ENCODE assay signal across 13 cellular contexts in genomic region chr4:153188966-153189801, GRCh38. TPM values are rescaled to one million over a fixed set of nuclear protein-coding genes. Genes with fewer than 3 reads are reported as not detected.
DNase-seq lines count a peak whose midpoint lies in the region; ATAC-seq, FAIRE-seq and TF ChIP-seq lines count a peak whose summit lies in the region.
"Had no signal": no experiment of that assay in that cellular context is flagged by ENCODE, and none has a peak within 500 bp of the region (broad histone marks: within the 10 kb centered on the region; RNA-seq: fewer than 3 reads in every experiment).

No MANE protein-coding gene starts in this region.

- no peak overlapping the region for H3K14ac ChIP-seq in IMR-90 (replicated peaks; ENCODE audit: low read depth, low read length)

- no peak overlapping the region for H2BK120ac ChIP-seq in IMR-90 (ENCODE audit: low read depth, low read length)

- intact Hi-C loops in IMR-90 (cut with micrococcal nuclease): no loop called here
- intact Hi-C loops in K562 (cut with micrococcal nuclease): no loop called here

- in situ Hi-C loops in Caki2 (cut with HindIII; ENCODE audit: low pct_unique_long_range_greater_than_20kb, low sequenced_read_pairs) (no loop called here), IMR-90 (cut with MboI; ENCODE audit: low sequenced_read_pairs) (no loop called here), K562 (cut with MboI) (no loop called here)

- no peaks in the 10 kb centered on the region for H3K4me1 Mint-ChIP-seq in stimulated activated effector memory CD8-positive, alpha-beta T cell treated with anti-CD3 and anti-CD28 coated beads, Interleukin-12 subunit alpha, Interleukin-12 subunit beta, amount 100 ng/mL, for 72 hours
- H3K4me1 Mint-ChIP-seq: activated naive CD4-positive, alpha-beta T cell treated with anti-CD3 and anti-CD28 coated beads, Interleukin-2, amount 10 ng/mL, durations not matched to agents 7 days and 5 days had no signal

- TF ChIP-seq EP300 in K562 (IDR thresholded peaks at IDR 0.05; ENCODE audit: low read length): no peak

- FAIRE-seq in K562 (lab: Jason Lieb, UNC): no peak
- FAIRE-seq in GM19239 (lab: Jason Lieb, UNC): no peak

- H4K8ac ChIP-seq in IMR-90 (ENCODE audit: low read depth in 2 of 2, low read length in 2 of 2): no peak overlapping the region

- H3K36me3 ChIP-seq in IMR-90 (ENCODE audit: control insufficient read depth, insufficient read depth, low read length): no peaks in the 10 kb centered on the region
- H3K36me3 ChIP-seq in K562 (ENCODE audit: control insufficient read depth, insufficient read depth, low read length): no peaks in the 10 kb centered on the region
- no peaks in the 10 kb centered on the region for H3K36me3 ChIP-seq in WERI-Rb-1
- H3K36me3 ChIP-seq: tibial artery had no signal

- BruUV-seq in IMR-90 (replicated peaks; lab: Mats Ljungman, UMichigan): no TSS peak
- BruUV-seq in K562 (replicated peaks; lab: Mats Ljungman, UMichigan): no TSS peak

- no peak overlapping the region for H3K56ac ChIP-seq in IMR-90 (ENCODE audit: extremely low read depth, insufficient read depth, low read length)

- TF ChIP-seq RAD21 in IMR-90 (IDR thresholded peaks at IDR 0.05; ENCODE audit: low read length): no peak
- TF ChIP-seq RAD21 in K562 (CRISPR knock-in tag; conservative IDR thresholded peaks at IDR 0.05 in 1 of 2, IDR thresholded peaks at IDR 0.05 in 1 of 2): no peak

- H3K27ac ChIP-seq in IMR-90 (ENCODE audit: insufficient read depth, low read length) (no peak overlapping the region), K562 (ENCODE audit: extremely low read depth, low read depth, low read length) (no peak overlapping the region), WERI-Rb-1 (no peak overlapping the region)
- H3K27ac ChIP-seq: tibial artery had no signal

- H3K4ac ChIP-seq in IMR-90 (ENCODE audit: low read depth, low read length): no peak overlapping the region

- H2AK5ac ChIP-seq in IMR-90 (ENCODE audit: low read depth, low read length): no peak overlapping the region

- H2AK9ac ChIP-seq in IMR-90 (replicated peaks; ENCODE audit: low read depth, low read length, poor library complexity): no peak overlapping the region

- TF ChIP-seq CTCF in IMR-90 (conservative IDR thresholded peaks at IDR 0.05; ENCODE audit: low read depth, low read length) (no peak), K562 (IDR thresholded peaks at IDR 0.05 in 2 of 3, conservative IDR thresholded peaks at IDR 0.05 in 1 of 3; ENCODE audit: insufficient read depth in 2 of 3, low read depth in 1 of 3, low read length in 3 of 3) (no peak), WERI-Rb-1 (IDR thresholded peaks at IDR 0.05; ENCODE audit: low read depth, low read length) (no peak)

- no peaks in the 10 kb centered on the region for H3K79me2 ChIP-seq in K562 (ENCODE audit: control insufficient read depth, insufficient read depth, low read length)

- no peak overlapping the region for H3K4me2 ChIP-seq in IMR-90 (ENCODE audit: low read depth, low read length)
- H3K4me2 ChIP-seq in K562 (ENCODE audit: insufficient read depth, low read length): no peak overlapping the region

- dilution Hi-C loops in IMR-90 (cut with HindIII; ENCODE audit: low sequenced_read_pairs, unreplicated experiment): no loop called here

- no peak overlapping the region for H3K18ac ChIP-seq in IMR-90 (ENCODE audit: low read depth, low read length)

- POLR2A ChIA-PET in IMR-90 (lab: Charles Lee; ENCODE audit: unreplicated experiment): no interaction called here
- POLR2A ChIA-PET in K562 (lab: Yijun Ruan, JAX): no interaction called here

- WGBS in IMR-90 (ENCODE audit: extremely low coverage in 2 of 2, insufficient read length in 1 of 2), 2 experiments: 80% methylated on average over 3 of the region's 11 CpGs; no CpG with 5 or more reads in 1 of the 2 experiments
- WGBS in K562 (ENCODE audit: insufficient coverage, low coverage, missing lambda C conversion rate): 0% methylated on average over 11 of the region's 11 CpGs

- ATAC-seq in IMR-90 (ENCODE audit: low read depth): no peak
- no peak; the same call in 2 of the 3 replicates for ATAC-seq in K562
- no peak for ATAC-seq in stimulated activated effector memory CD8-positive, alpha-beta T cell treated with anti-CD3 and anti-CD28 coated beads, Interleukin-12 subunit alpha, Interleukin-12 subunit beta, amount 100 ng/mL, for 72 hours

- H3K27ac Mint-ChIP-seq in stimulated activated effector memory CD8-positive, alpha-beta T cell treated with anti-CD3 and anti-CD28 coated beads, Interleukin-12 subunit alpha, Interleukin-12 subunit beta, amount 100 ng/mL, for 72 hours: no peak overlapping the region
- H3K27ac Mint-ChIP-seq: activated naive CD4-positive, alpha-beta T cell treated with anti-CD3 and anti-CD28 coated beads, Interleukin-2, amount 10 ng/mL, durations not matched to agents 7 days and 5 days had no signal

- CTCF ChIA-PET in IMR-90 (lab: Yijun Ruan, JAX): no interaction called here
- CTCF ChIA-PET in K562 (lab: Yijun Ruan, JAX; ENCODE audit: low intra/inter-chr PET ratio): no interaction called here

- no peak overlapping the region for H3K23ac ChIP-seq in IMR-90 (ENCODE audit: low read depth, low read length)

- no peak overlapping the region for H4K5ac ChIP-seq in IMR-90 (ENCODE audit: low read depth, low read length)

- H4K20me1 ChIP-seq in IMR-90 (ENCODE audit: insufficient read depth, low read length) (no peaks in the 10 kb centered on the region), K562 (replicated peaks; ENCODE audit: control insufficient read depth, insufficient read depth, low read length) (no peaks in the 10 kb centered on the region)

- peak overlapping the region; percentile 26 for H2AFZ ChIP-seq in IMR-90 (replicated peaks; ENCODE audit: low read length, poor library complexity)
- no peak overlapping the region for H2AFZ ChIP-seq in K562 (ENCODE audit: low read depth, low read length)

- H3K4me3 ChIP-seq in IMR-90 (ENCODE audit: insufficient read depth, low read depth, low read length): no peak overlapping the region
- no peak overlapping the region for H3K4me3 ChIP-seq in K562
- H3K4me3 ChIP-seq in WERI-Rb-1 (ENCODE audit: low read depth, low read length): no peak overlapping the region
- H3K4me3 ChIP-seq: tibial artery had no signal

- H3K9ac ChIP-seq in IMR-90 (ENCODE audit: low read depth, low read length) (no peak overlapping the region), K562 (ENCODE audit: insufficient read depth in 1 of 2, low read depth in 2 of 2, low read length in 2 of 2) (no peak overlapping the region)

- TF ChIP-seq POLR2A in IMR-90 (IDR thresholded peaks at IDR 0.05; ENCODE audit: low read depth, low read length): no peak
- no peak for TF ChIP-seq POLR2A in K562 (conservative IDR thresholded peaks at IDR 0.05)

- no peak overlapping the region for H3K4me3 Mint-ChIP-seq in stimulated activated effector memory CD8-positive, alpha-beta T cell treated with anti-CD3 and anti-CD28 coated beads, Interleukin-12 subunit alpha, Interleukin-12 subunit beta, amount 100 ng/mL, for 72 hours
- H3K4me3 Mint-ChIP-seq: activated naive CD4-positive, alpha-beta T cell treated with anti-CD3 and anti-CD28 coated beads, Interleukin-2, amount 10 ng/mL, durations not matched to agents 7 days and 5 days had no signal

- H3K4me1 ChIP-seq in IMR-90 (ENCODE audit: control insufficient read depth, insufficient read depth, low read length): no peaks in the 10 kb centered on the region; the same call in 1 of the 2 replicates
- no peaks in the 10 kb centered on the region; a peak in 1 of 5 replicates for H3K4me1 ChIP-seq in K562 (replicated peaks in 1 of 2; ENCODE audit: control insufficient read depth in 2 of 2, insufficient read depth in 2 of 2, low read length in 2 of 2)
- H3K4me1 ChIP-seq: tibial artery had no signal

- no peaks in the 10 kb centered on the region for H3K9me3 Mint-ChIP-seq in stimulated activated effector memory CD8-positive, alpha-beta T cell treated with anti-CD3 and anti-CD28 coated beads, Interleukin-12 subunit alpha, Interleukin-12 subunit beta, amount 100 ng/mL, for 72 hours
- H3K9me3 Mint-ChIP-seq: activated naive CD4-positive, alpha-beta T cell treated with anti-CD3 and anti-CD28 coated beads, Interleukin-2, amount 10 ng/mL, durations not matched to agents 7 days and 5 days had no signal

- H3K79me1 ChIP-seq in IMR-90 (ENCODE audit: low read depth in 1 of 2, low read length in 2 of 2): no peaks in the 10 kb centered on the region

- H2BK5ac ChIP-seq in IMR-90 (ENCODE audit: low read depth, low read length, poor library complexity, severe bottlenecking): no peak overlapping the region

- H3K36me3 Mint-ChIP-seq in stimulated activated effector memory CD8-positive, alpha-beta T cell treated with anti-CD3 and anti-CD28 coated beads, Interleukin-12 subunit alpha, Interleukin-12 subunit beta, amount 100 ng/mL, for 72 hours: no peaks in the 10 kb centered on the region
- H3K36me3 Mint-ChIP-seq: activated naive CD4-positive, alpha-beta T cell treated with anti-CD3 and anti-CD28 coated beads, Interleukin-2, amount 10 ng/mL, durations not matched to agents 7 days and 5 days had no signal

- H2BK15ac ChIP-seq in IMR-90 (ENCODE audit: low read depth, low read length): no peak overlapping the region

- no peak overlapping the region for H4K91ac ChIP-seq in IMR-90 (ENCODE audit: insufficient read depth, low read depth, low read length)

- H3K27me3 ChIP-seq in IMR-90 (ENCODE audit: control insufficient read depth, insufficient read depth, low read length) (no peaks in the 10 kb centered on the region), K562 (ENCODE audit: control insufficient read depth in 2 of 2, insufficient read depth in 2 of 2, low read length in 2 of 2) (peaks cover 24 to 43% of the 10 kb centered on the region in 2 experiments), WERI-Rb-1 (ENCODE audit: insufficient read depth, low read depth, severe bottlenecking) (no peaks in the 10 kb centered on the region)
- H3K27me3 ChIP-seq: tibial artery had no signal

- H2BK20ac ChIP-seq in IMR-90 (ENCODE audit: low read depth, low read length): no peak overlapping the region

- H3K9me3 ChIP-seq in IMR-90 (ENCODE audit: control insufficient read depth, insufficient read depth, low read length): no peaks in the 10 kb centered on the region
- no peaks in the 10 kb centered on the region for H3K9me3 ChIP-seq in K562 (replicated peaks; ENCODE audit: control insufficient read depth, insufficient read depth, low read depth, low read length)
- H3K9me3 ChIP-seq in WERI-Rb-1 (ENCODE audit: severe bottlenecking): no peaks in the 10 kb centered on the region
- H3K9me3 ChIP-seq: tibial artery had no signal

- DNase-seq in Caki2 (ENCODE audit: low read depth) (peak; percentile 61), IMR-90 (peak; percentile 21), K562 (ENCODE audit: extremely low read depth in 1 of 4, low spot score in 3 of 4) (no peak), left kidney (ENCODE audit: low read depth, low spot score) (peak; percentile 68), GM19239 (ENCODE audit: insufficient read length, low spot score) (no peak), WERI-Rb-1 (no peak), EL (no peak)
- DNase-seq in stimulated activated effector memory CD8-positive, alpha-beta T cell treated with anti-CD3 and anti-CD28 coated beads, Interleukin-12 subunit alpha, Interleukin-12 subunit beta, amount 100 ng/mL, for 72 hours (ENCODE audit: low spot score in 2 of 2): no peak
- DNase-seq: activated naive CD4-positive, alpha-beta T cell treated with anti-CD3 and anti-CD28 coated beads, Interleukin-2, amount 10 ng/mL, durations not matched to agents 7 days and 5 days; hypothalamus; retina; T-helper 2 cell had no signal

- H3K9me1 ChIP-seq in IMR-90 (ENCODE audit: insufficient read depth, low read length): no peaks in the 10 kb centered on the region
- no peaks in the 10 kb centered on the region for H3K9me1 ChIP-seq in K562 (ENCODE audit: control insufficient read depth, insufficient read depth, low read length)

RNA-seq across cellular contexts. Expression of gene TRIM2, which starts 15.1 kb away (rescaled TPM):
- 23.8 and 43.7 TPM in 2 replicates for total RNA-seq in Caki2 (2014; rRNA removed; shearing (Covaris generic); ENCODE audit: low replicate concordance)
- total RNA-seq in IMR-90 (2012; rRNA removed) (52.2 and 64.2 TPM in 2 replicates), K562 (2014; rRNA removed) (0.12 and 0.41 TPM in 2 replicates), K562 (2014; rRNA removed; fragmentation: Illumina TruSeq; extraction: Trizol) (0.10 and 0.18 TPM in 2 replicates), K562 (2015; rRNA removed; fragmentation: Illumina TruSeq; extraction: Trizol) (0.04 TPM in 2 replicates), K562 (2021) (0.09 and 0.16 TPM in 2 replicates)
- polyA plus RNA-seq in IMR-90 (2012; rRNA removed) (15.9 and 16.0 TPM in 2 replicates), K562 (2011; rRNA removed) (0.11 and 0.17 TPM in 2 replicates), K562 (2014; fragmentation: Illumina TruSeq; extraction: Trizol) (0.03 and 0.27 TPM in 2 replicates), K562 (2014; fragmentation: Nextera tagmentation; extraction: Ambion mirVana) (under 1 TPM; 0.01 TPM), K562 (2014; rRNA removed) (1.0 TPM in 1 of 2 replicates, not detected in the other)
- polyA plus RNA-seq in IMR-90 (2012; cell fraction: cytosol; rRNA removed): 6.7 and 14.0 TPM in 2 replicates
- 19.2 and 24.1 TPM in 2 replicates for polyA plus RNA-seq in IMR-90 (2012; cell fraction: nucleus; rRNA removed; ENCODE audit: low replicate concordance)
- 0.56 TPM in 2 replicates for total RNA-seq in K562 (2011; cell fraction: chromatin; rRNA removed; ENCODE audit: low replicate concordance)
- total RNA-seq in K562 (2011; cell fraction: nucleolus; rRNA removed): 0.50 and 0.66 TPM in 2 replicates
- 0.69 TPM in 1 of 2 replicates, not detected in the other for total RNA-seq in K562 (2011; cell fraction: nucleoplasm; rRNA removed)
- polyA plus RNA-seq in K562 (2011; cell fraction: cytosol; rRNA removed): 0.03 and 0.25 TPM in 2 replicates
- polyA plus RNA-seq in K562 (2011; cell fraction: nucleus; rRNA removed): 0.39 and 0.46 TPM in 2 replicates
- polyA plus RNA-seq in K562 (2012): 0.14 and 0.53 TPM in 2 replicates
- 0.21 and 0.46 TPM in 2 replicates for polyA minus RNA-seq in K562 (2011; rRNA and poly(A)+ RNA removed)
- not detected in 2 replicates for polyA minus RNA-seq in K562 (2011; cell fraction: cytosol; rRNA and poly(A)+ RNA removed)
- 0.13 and 0.33 TPM in 2 replicates for polyA minus RNA-seq in K562 (2011; cell fraction: nucleus; rRNA and poly(A)+ RNA removed)

Comparison
In these comparisons a context has a peak if more than half of its experiments do, and no peak if none do; other contexts are left out.
1. DNase-seq: peak in Caki2 (single experiment), IMR-90 (single experiment) and left kidney (single experiment); none in K562 (0 of 4), GM19239 (single experiment), WERI-Rb-1 (single experiment), EL (single experiment) and stimulated activated effector memory CD8-positive, alpha-beta T cell treated with anti-CD3 and anti-CD28 coated beads, Interleukin-12 subunit alpha, Interleukin-12 subunit beta, amount 100 ng/mL, for 72 hours (0 of 2).
2. RNA of gene TRIM2, which starts 15.1 kb away (total RNA-seq): 52.2 to 64.2 TPM in IMR-90 and 23.8 to 43.7 TPM in Caki2; 0.04 to 0.69 TPM in K562; every median in the first group is over 10 times any median in the second.